9 cellular contexts compared by ENCODE assay signal in the genomic region with DNA sequence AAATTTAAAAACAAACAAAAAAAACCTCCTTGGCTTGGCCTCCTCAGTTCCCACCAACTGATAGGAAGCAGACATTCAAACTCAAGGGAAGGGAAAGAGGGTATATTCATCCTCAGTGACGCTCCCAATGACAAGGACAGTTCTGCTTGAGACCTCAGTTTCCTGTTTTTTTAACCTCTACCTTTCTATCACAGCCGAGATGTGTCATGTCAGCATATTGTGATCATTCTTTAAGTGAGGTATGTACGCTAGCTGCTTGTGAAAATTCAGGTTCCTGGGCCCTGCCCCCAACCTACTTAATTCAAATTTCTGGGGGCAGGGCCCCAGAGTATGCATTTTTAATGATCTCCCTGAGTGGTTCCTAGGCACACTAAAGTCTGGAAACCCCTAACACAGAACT.
"Had no signal": no experiment of that assay in that cellular context is flagged by ENCODE, and none has a peak within 500 bp of the region (broad histone marks: within the 10 kb centered on the region; RNA-seq: fewer than 3 reads in every experiment).

No MANE protein-coding gene starts in this region.

- H3K27ac Mint-ChIP-seq: H9 had no signal

- FAIRE-seq: H54 had no signal

- H3K27ac ChIP-seq: GM23248, HL-60 had no signal

- H3K4me3 Mint-ChIP-seq: H9, IgD-negative memory B cell had no signal

- H3K4me1 Mint-ChIP-seq: IgD-negative memory B cell had no signal

- H3K9me3 Mint-ChIP-seq: H9 had no signal

- DNase-seq: GM23248, GOT3, H9, HCEC 1CT, Kasumi-1, KG1 had no signal

- H3K27me3 Mint-ChIP-seq: IgD-negative memory B cell had no signal

- H3K9ac ChIP-seq: GM23248 had no signal

- H3K4me3 ChIP-seq: GM23248 had no signal

- H2AFZ ChIP-seq: GM23248 had no signal
